Comparison of ENCODE assay signal across 13 cellular contexts in the genomic region with DNA sequence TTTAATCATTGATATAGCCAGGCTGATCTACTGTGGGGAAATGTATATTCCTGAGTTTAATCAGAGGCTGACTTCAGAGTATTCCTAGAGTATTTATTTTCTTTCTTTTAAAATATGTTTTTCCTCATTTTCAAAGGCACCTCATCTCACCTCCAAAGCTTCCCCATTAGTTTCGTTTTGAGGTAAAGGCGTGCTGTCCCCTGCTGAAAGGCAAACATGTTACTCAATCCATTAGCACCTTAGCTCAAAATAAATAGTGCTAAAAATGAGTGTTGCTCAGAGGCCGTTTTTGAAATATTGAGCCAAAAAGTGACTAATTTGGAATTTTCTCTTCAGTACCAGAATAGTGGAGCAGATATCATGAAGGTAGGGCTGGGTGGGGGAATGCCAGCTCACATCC.
DNase-seq lines count a peak whose midpoint lies in the region; TF ChIP-seq lines count a peak whose summit lies in the region.
"Had no signal": no experiment of that assay in that cellular context is flagged by ENCODE, and none has a peak within 500 bp of the region (broad histone marks: within the 10 kb centered on the region; RNA-seq: fewer than 3 reads in every experiment).

No MANE protein-coding gene starts in this region.

- TF ChIP-seq CTCF in Calu3 (IDR thresholded peaks at IDR 0.05; ENCODE audit: unreplicated experiment) (no peak), brain (conservative IDR thresholded peaks at IDR 0.05) (no peak), neural cell (IDR thresholded peaks at IDR 0.05; ENCODE audit: poor library complexity, severe bottlenecking) (no peak)

- no peaks in the 10 kb centered on the region for H3F3A ChIP-seq in neural cell (ENCODE audit: insufficient read depth, low read length, poor library complexity, severe bottlenecking)

- H3K4me1 Mint-ChIP-seq in Calu3 (ENCODE audit: low read depth, unreplicated experiment), result peaks cover 21% of the 10 kb centered on the region
- peaks cover 99% of the 10 kb centered on the region for H3K4me1 Mint-ChIP-seq in brain
- H3K4me1 Mint-ChIP-seq: CD4-positive, CD25-positive, alpha-beta regulatory T cell had no signal

- H3K9me3 ChIP-seq in Karpas-422 (ENCODE audit: low read length), result no peaks in the 10 kb centered on the region
- no peaks in the 10 kb centered on the region for H3K9me3 ChIP-seq in neural cell (ENCODE audit: low read length)
- H3K9me3 ChIP-seq: BLaER1 treated with 17β-estradiol and CSF1 and Interleukin-3, amounts not matched to agents 10 nM and 100 nM had no signal

- H3K79me2 ChIP-seq in Karpas-422 (ENCODE audit: low read length), result no peaks in the 10 kb centered on the region
- peaks cover 13% of the 10 kb centered on the region for H3K79me2 ChIP-seq in neural cell (replicated peaks; ENCODE audit: insufficient read depth, low read length)

- TF ChIP-seq RAD21 in neural cell (conservative IDR thresholded peaks at IDR 0.05), result no peak

- H4K20me1 ChIP-seq in Karpas-422 (ENCODE audit: insufficient read depth, low read depth, low read length) (no peaks in the 10 kb centered on the region), neural cell (ENCODE audit: insufficient read depth) (no peaks in the 10 kb centered on the region)
- H4K20me1 ChIP-seq: BLaER1 treated with 17β-estradiol and CSF1 and Interleukin-3, amounts not matched to agents 10 nM and 100 nM had no signal

- H3K4me3 Mint-ChIP-seq in Calu3 (ENCODE audit: low read depth, unreplicated experiment) (peak overlapping the region; percentile 14), brain (no peak overlapping the region)
- H3K4me3 Mint-ChIP-seq: CD4-positive, CD25-positive, alpha-beta regulatory T cell; H9 had no signal

- TF ChIP-seq EP300 in neural cell (conservative IDR thresholded peaks at IDR 0.05; ENCODE audit: poor library complexity, severe bottlenecking), result no peak

- no peaks in the 10 kb centered on the region for H3K27me3 ChIP-seq in Karpas-422 (ENCODE audit: low read length)
- H3K27me3 ChIP-seq in neural cell (ENCODE audit: insufficient read depth, low read depth, low read length), result no peaks in the 10 kb centered on the region
- H3K27me3 ChIP-seq: BLaER1 treated with 17β-estradiol and CSF1 and Interleukin-3, amounts not matched to agents 10 nM and 100 nM had no signal

- peak overlapping the region; percentile 68; the same call in 1 of the 2 replicates for H2AFZ ChIP-seq in Karpas-422 (ENCODE audit: low read length)
- no peak overlapping the region for H2AFZ ChIP-seq in neural cell (ENCODE audit: low read depth, low read length)

- no peak overlapping the region for H3K27ac ChIP-seq in Karpas-422 (ENCODE audit: low read length)
- peak overlapping the region; percentile 85 for H3K27ac ChIP-seq in neural cell (ENCODE audit: low read length)
- H3K27ac ChIP-seq: BLaER1 treated with 17β-estradiol and CSF1 and Interleukin-3, amounts not matched to agents 10 nM and 100 nM had no signal

- H3K9ac ChIP-seq in Karpas-422 (ENCODE audit: low read length), result no peak overlapping the region
- peak overlapping the region; percentile 48 for H3K9ac ChIP-seq in neural cell (ENCODE audit: low read length)
- H3K9ac ChIP-seq: BLaER1 treated with 17β-estradiol and CSF1 and Interleukin-3, amounts not matched to agents 10 nM and 100 nM had no signal

- H3K4me3 ChIP-seq in Karpas-422 (ENCODE audit: low read length) (no peak overlapping the region), neural cell (ENCODE audit: low read length) (peak overlapping the region; percentile 28)
- H3K4me3 ChIP-seq: BLaER1 treated with 17β-estradiol and CSF1 and Interleukin-3, amounts not matched to agents 10 nM and 100 nM had no signal

- peaks cover 11% of the 10 kb centered on the region for H3K4me1 ChIP-seq in Karpas-422 (ENCODE audit: low read length)
- H3K4me1 ChIP-seq: BLaER1 treated with 17β-estradiol and CSF1 and Interleukin-3, amounts not matched to agents 10 nM and 100 nM had no signal

- H3K36me3 ChIP-seq in Karpas-422 (ENCODE audit: insufficient read depth, low read length), result no peaks in the 10 kb centered on the region
- H3K36me3 ChIP-seq in neural cell (ENCODE audit: insufficient read depth, low read length), result no peaks in the 10 kb centered on the region
- H3K36me3 ChIP-seq: BLaER1 treated with 17β-estradiol and CSF1 and Interleukin-3, amounts not matched to agents 10 nM and 100 nM had no signal

- H3K36me3 Mint-ChIP-seq in Calu3 (ENCODE audit: insufficient read depth, unreplicated experiment) (no peaks in the 10 kb centered on the region), brain (no peaks in the 10 kb centered on the region)
- H3K36me3 Mint-ChIP-seq: CD4-positive, CD25-positive, alpha-beta regulatory T cell had no signal

- H3K27me3 Mint-ChIP-seq in Calu3 (ENCODE audit: unreplicated experiment) (no peaks in the 10 kb centered on the region), brain (peaks cover 3% of the 10 kb centered on the region)
- H3K27me3 Mint-ChIP-seq: CD4-positive, CD25-positive, alpha-beta regulatory T cell had no signal

- H3K9me2 ChIP-seq in Karpas-422 (replicated peaks; ENCODE audit: insufficient read depth, low read length) (no peaks in the 10 kb centered on the region), neural cell (ENCODE audit: insufficient read depth, low read length) (no peaks in the 10 kb centered on the region)

- H3K27ac Mint-ChIP-seq in Calu3 (ENCODE audit: unreplicated experiment) (no peak overlapping the region), brain (peak overlapping the region; percentile 47 to 88 (median 71))
- H3K27ac Mint-ChIP-seq: CD4-positive, CD25-positive, alpha-beta regulatory T cell; H9 had no signal

- H3K4me2 ChIP-seq in Karpas-422 (ENCODE audit: low read depth, low read length, poor library complexity, severe bottlenecking), result peak overlapping the region; percentile 18
- H3K4me2 ChIP-seq in neural cell (ENCODE audit: low read length), result no peak overlapping the region
- H3K4me2 ChIP-seq: BLaER1 treated with 17β-estradiol and CSF1 and Interleukin-3, amounts not matched to agents 10 nM and 100 nM had no signal

- intact Hi-C loops in Calu3 (cut with micrococcal nuclease; ENCODE audit: unreplicated experiment), result loop anchor here (10.0 kb wide), 1 partner anchor 126 kb away; no protein-coding TSS in a partner anchor

- DNase-seq in Calu3 (no peak), Karpas-422 (no peak), SKM-1 (lab: John Stamatoyannopoulos, UW; ENCODE audit: unreplicated experiment) (no peak), ecto neural progenitor cell (ENCODE audit: low spot score) (no peak)
- no peak for DNase-seq in activated CD8-positive, alpha-beta memory T cell treated with anti-CD3 and anti-CD28 coated beads, Interleukin-2, amount 50 U/mL, for 48 hours
- DNase-seq: ACHN; CD4-positive, CD25-positive, alpha-beta regulatory T cell; DMS 273 treated with DMSO at 0.1 percent for 48 hours; GOT3; H9 had no signal

- H3K9me3 Mint-ChIP-seq in Calu3 (ENCODE audit: low read depth, unreplicated experiment), result no peaks in the 10 kb centered on the region
- H3K9me3 Mint-ChIP-seq in brain, result peaks cover 0 to 3% (median 0%) of the 10 kb centered on the region in 5 experiments
- H3K9me3 Mint-ChIP-seq: H9 had no signal

- CTCF ChIA-PET in Calu3 (lab: Charles Lee), result no interaction called here

- BruUV-seq in Calu3 (replicated peaks; lab: Mats Ljungman, UMichigan), result no TSS peak

TF ChIP-seq in neural cell, 6 proteins besides CTCF, POLR2A, EP300 and RAD21:
- no peak for TF ChIP-seq EZH2 (IDR thresholded peaks at IDR 0.05; ENCODE audit: borderline replicate concordance, insufficient read depth, low read length, poor library complexity, severe bottlenecking)
